ENCODE assay signal across 11 cellular contexts in genomic region chr3:171376125-171376947, GRCh38.
DNase-seq lines count a peak whose midpoint lies in the region; ATAC-seq, FAIRE-seq and TF ChIP-seq lines count a peak whose summit lies in the region.
"Had no signal": no experiment of that assay in that cellular context is flagged by ENCODE, and none has a peak within 500 bp of the region (broad histone marks: within the 10 kb centered on the region; RNA-seq: fewer than 3 reads in every experiment).

No MANE protein-coding gene starts in this region.

- peak overlapping the region in 2 of 4 donors; percentile 22 to 31 for H3K27ac ChIP-seq in pancreas
- peak overlapping the region in 1 of 2 donors; percentile 55 for H3K27ac ChIP-seq in small intestine (ENCODE audit: low read depth in 1 of 2, low read length in 1 of 2)
- H3K27ac ChIP-seq in testis, result no peak overlapping the region

- intact Hi-C loops in pancreas (cut with DNase I), result no loop called here
- intact Hi-C loops in testis (cut with DNase I; ENCODE audit: low total_unique reads), result no loop called here

- H3K4me1 ChIP-seq in pancreas (peaks cover 4 to 8% (median 6%) of the 10 kb centered on the region in 3 donors), small intestine (ENCODE audit: control insufficient read depth in 2 of 2, insufficient read depth in 1 of 2, low read depth in 1 of 2, low read length in 1 of 2) (peaks cover 13 to 14% of the 10 kb centered on the region in 2 donors), testis (peaks cover 13% of the 10 kb centered on the region)

- H3K27me3 ChIP-seq in pancreas (no peaks in the 10 kb centered on the region), small intestine (ENCODE audit: control insufficient read depth in 2 of 2, insufficient read depth in 2 of 2, low read length in 2 of 2) (no peaks in the 10 kb centered on the region), testis (no peaks in the 10 kb centered on the region)

- TF ChIP-seq POLR2A in testis (IDR thresholded peaks at IDR 0.05), result no peak

- ATAC-seq in pancreas, result peak; percentile 35 to 70 (median 60)
- ATAC-seq in HG02798 (IDR thresholded peaks at IDR 0.05; ENCODE audit: poor library complexity, unreplicated experiment), result no peak

- no peaks in the 10 kb centered on the region for H3K9me3 ChIP-seq in pancreas
- H3K9me3 ChIP-seq in small intestine (ENCODE audit: control insufficient read depth, low read depth), result no peaks in the 10 kb centered on the region
- H3K9me3 ChIP-seq in testis, result no peaks in the 10 kb centered on the region

- no peak for TF ChIP-seq CTCF in fibroblast of mammary gland (conservative IDR thresholded peaks at IDR 0.05; ENCODE audit: control insufficient read depth, insufficient read depth, low read depth, low read length)
- no peak for TF ChIP-seq CTCF in pancreas (IDR thresholded peaks at IDR 0.05)
- no peak for TF ChIP-seq CTCF in testis (IDR thresholded peaks at IDR 0.05)

- 35 to 40% methylated on average over 4 of the region's 4 CpGs for WGBS in pancreas, 2 donors
- 40 to 59% (median 44%) methylated on average over 4 of the region's 4 CpGs for WGBS in small intestine, 3 donors
- 75 to 78% methylated on average over 4 of the region's 4 CpGs for WGBS in testis, 2 donors

- DNase-seq in HCEC 1CT (peak; percentile 67), OCI-M1 (lab: John Stamatoyannopoulos, UW) (peak; percentile 56), fibroblast of mammary gland (ENCODE audit: low read depth) (peak; percentile 54), pancreas (peak in 1 of 6 donors; percentile 29), small intestine (no peak), RKO (ENCODE audit: low spot score) (no peak), testis (no peak)
- DNase-seq: cerebellar nuclear complex, T1000 had no signal

- H3K36me3 ChIP-seq in pancreas (no peaks in the 10 kb centered on the region), small intestine (ENCODE audit: control insufficient read depth in 2 of 2, insufficient read depth in 2 of 2, low read length in 2 of 2) (no peaks in the 10 kb centered on the region), testis (ENCODE audit: low read depth, missing control alignments) (no peaks in the 10 kb centered on the region)

- no peak for FAIRE-seq in pancreas (lab: Jason Lieb, UNC)
- no peak for FAIRE-seq in small intestine (lab: Jason Lieb, UNC)
- FAIRE-seq: keratinocyte had no signal

- H3K4me3 ChIP-seq in fibroblast of mammary gland (ENCODE audit: control insufficient read depth, low read depth, low read length) (no peak overlapping the region), pancreas (no peak overlapping the region), small intestine (ENCODE audit: low read depth in 1 of 2, low read length in 2 of 2) (no peak overlapping the region), testis (no peak overlapping the region)

Comparison
In these comparisons a context has a peak if more than half of its experiments do, and no peak if none do; other contexts are left out.
1. DNase-seq: peak in HCEC 1CT (single experiment), OCI-M1 (single experiment) and fibroblast of mammary gland (single experiment); none in small intestine (single experiment), RKO (single experiment) and testis (single experiment).